In the genomic region with DNA sequence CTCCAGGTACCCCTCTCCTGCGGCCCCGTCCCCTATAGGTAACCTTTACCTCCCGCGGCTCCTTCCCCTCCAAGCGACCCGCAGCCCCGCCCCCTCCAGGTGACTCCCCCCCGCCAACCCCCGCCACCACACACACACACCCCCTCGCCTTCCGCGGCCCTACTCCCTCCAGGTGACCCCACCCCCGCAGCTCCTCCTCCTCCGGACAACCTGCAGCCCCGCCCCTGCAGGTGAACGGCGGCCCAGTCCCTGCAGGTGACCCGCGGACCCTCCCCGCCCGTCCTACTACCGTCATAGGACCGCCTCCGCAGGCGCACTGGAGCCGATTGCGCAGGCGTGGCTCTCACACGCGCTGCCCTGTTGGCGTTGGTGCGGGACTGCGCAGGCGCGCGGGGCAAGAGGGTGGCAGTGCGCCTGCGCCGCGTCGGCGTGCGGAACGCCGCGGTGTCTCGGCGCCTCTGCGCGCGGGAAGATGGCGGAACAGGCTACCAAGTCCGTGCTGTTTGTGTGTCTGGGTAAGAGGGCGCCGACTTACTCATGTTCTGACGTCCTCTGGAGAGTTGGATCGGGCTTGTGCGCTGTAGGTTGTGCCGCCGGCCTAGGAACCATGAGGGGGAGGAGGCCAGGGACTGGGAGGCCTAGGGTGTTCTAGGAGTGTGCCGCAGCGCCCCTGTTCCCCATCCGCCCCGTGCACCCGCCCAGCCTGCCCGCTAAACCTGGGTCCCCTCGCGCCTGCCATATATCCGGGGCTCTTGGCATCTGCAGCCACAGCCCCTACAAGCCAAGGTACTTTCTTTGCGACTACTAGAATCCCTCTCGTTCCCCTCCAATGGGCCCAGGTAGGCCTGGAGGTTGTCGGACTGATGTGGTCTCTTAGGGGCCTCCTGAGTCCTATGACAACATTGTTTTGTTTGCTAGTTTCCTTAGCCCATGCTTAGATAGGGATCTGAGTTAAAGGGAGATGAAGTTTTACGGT, we compare ENCODE assay signal across 8 cellular contexts. TPM values are rescaled to one million over a fixed set of nuclear protein-coding genes. Genes with fewer than 3 reads are reported as not detected.
A peak's percentile ranks its signal among the peaks of the same experiment; 100 is the strongest.
DNase-seq lines count a peak whose midpoint lies in the region; ATAC-seq, FAIRE-seq and TF ChIP-seq lines count a peak whose summit lies in the region.

A gene (plus strand): TSS at position 455 of the 976 bp plus-strand sequence. CDS start 18 bp downstream, at position 473.

- H3K23ac ChIP-seq in H1 (ENCODE audit: insufficient read length) (no peak within 1 kb of the TSS), mesenchymal stem cell (ENCODE audit: low read length in 2 of 2) (peak within 1 kb of the TSS; percentile 86 to 93)

- H3K27ac Mint-ChIP-seq in Calu3 (ENCODE audit: unreplicated experiment) = peak within 1 kb of the TSS; percentile 92

- H3K4me1 ChIP-seq in H1 (replicated peaks in 1 of 4; ENCODE audit: control insufficient read depth in 3 of 4, insufficient read depth in 4 of 4, low read length in 3 of 4) = peaks cover 0 to 7% (median 4%) of the 10 kb centered on the region in 4 experiments; a peak in 4 of 7 replicates
- peaks cover 13% of the 10 kb centered on the region for H3K4me1 ChIP-seq in mesenchymal stem cell (ENCODE audit: control insufficient read depth, insufficient read depth, low read depth, low read length)

- no peaks in the 10 kb centered on the region for H3K9me3 ChIP-seq in H1 (ENCODE audit: insufficient read depth in 2 of 2, low read depth in 1 of 2, low read length in 1 of 2)
- no peaks in the 10 kb centered on the region for H3K9me3 ChIP-seq in mesenchymal stem cell (ENCODE audit: control insufficient read depth, low read length)

- H3K9ac ChIP-seq in H1 (replicated peaks in 1 of 4; ENCODE audit: extremely low read depth in 1 of 4, low read depth in 3 of 4, low read length in 3 of 4) = peak within 1 kb of the TSS; percentile 86 to 99 (median 98)
- peak within 1 kb of the TSS; percentile 96 for H3K9ac ChIP-seq in mesenchymal stem cell (ENCODE audit: low read length)

- H2BK12ac ChIP-seq in H1 (ENCODE audit: low read depth, low read length) (no peak within 1 kb of the TSS; the same call in 1 of the 2 replicates), mesenchymal stem cell (ENCODE audit: low read length in 2 of 2) (peak within 1 kb of the TSS; percentile 86 to 87)

- peaks cover 49% of the 10 kb centered on the region for H3K36me3 Mint-ChIP-seq in Calu3 (ENCODE audit: insufficient read depth, unreplicated experiment)

- H3K79me1 ChIP-seq in H1 (ENCODE audit: low read depth, low read length) (peaks cover 5% of the 10 kb centered on the region; the same call in 1 of the 2 replicates), mesenchymal stem cell (replicated peaks; ENCODE audit: low read length, poor library complexity, severe bottlenecking) (peaks cover 24% of the 10 kb centered on the region)

- CTCF ChIA-PET in Calu3 (lab: Charles Lee) = interaction anchor here (0.7 kb wide), 1 partner anchor 231 kb away, joined by 3 read pairs; no protein-coding TSS in a partner anchor
- CTCF ChIA-PET in H1 (lab: Charles Lee; ENCODE audit: partially characterized antibody) = interaction anchor here (1.5 kb wide), 1 partner anchor 9 kb away, joined by 4 read pairs; no protein-coding TSS in a partner anchor

- H2AFZ ChIP-seq in H1 (ENCODE audit: low read length) (no peak within 1 kb of the TSS), mesenchymal stem cell (ENCODE audit: low read depth, low read length) (peak within 1 kb of the TSS; percentile 89)

- peak within 1 kb of the TSS; percentile 98 for H4K91ac ChIP-seq in H1 (replicated peaks; ENCODE audit: insufficient read length, low read length)
- H4K91ac ChIP-seq in mesenchymal stem cell (ENCODE audit: low read length) = peak within 1 kb of the TSS; percentile 99

- H3K14ac ChIP-seq in H1 (ENCODE audit: insufficient read length) (no peak within 1 kb of the TSS), mesenchymal stem cell (ENCODE audit: low read length in 2 of 2) (peak within 1 kb of the TSS in 1 of 2 experiments; percentile 98)

- H4K5ac ChIP-seq in H1 (ENCODE audit: insufficient read length, low read depth, low read length) = peak within 1 kb of the TSS; percentile 99

- H4K20me1 ChIP-seq in H1 (replicated peaks in 1 of 2; ENCODE audit: control insufficient read depth in 1 of 2, insufficient read depth in 2 of 2, low read length in 2 of 2) = peaks cover 14 to 26% of the 10 kb centered on the region in 2 experiments

- peak within 1 kb of the TSS; percentile 98 for H3K4ac ChIP-seq in H1 (replicated peaks; ENCODE audit: insufficient read length, low read depth, low read length)
- peak within 1 kb of the TSS; percentile 96 for H3K4ac ChIP-seq in mesenchymal stem cell (ENCODE audit: low read depth in 1 of 2, low read length in 2 of 2)

- FAIRE-seq in H1 (lab: Jason Lieb, UNC) = no peak

- H4K8ac ChIP-seq in H1 (ENCODE audit: extremely low read depth, insufficient read depth, low read length) (peak within 1 kb of the TSS; percentile 99), mesenchymal stem cell (ENCODE audit: low read length) (peak within 1 kb of the TSS; percentile 96)

- H2BK20ac ChIP-seq in H1 (ENCODE audit: low read length) = no peak within 1 kb of the TSS

- H3K9me3 Mint-ChIP-seq in Calu3 (ENCODE audit: low read depth, unreplicated experiment) = no peaks in the 10 kb centered on the region

- TF ChIP-seq POLR2A in H1 (IDR thresholded peaks at IDR 0.05; ENCODE audit: control extremely low read depth in 1 of 2, low read depth in 2 of 2, low read length in 2 of 2) = peak; percentile 96

- H3K4me3 Mint-ChIP-seq in Calu3 (ENCODE audit: low read depth, unreplicated experiment) = peak within 1 kb of the TSS; percentile 99

- no peak for TF ChIP-seq RAD21 in H1 (IDR thresholded peaks at IDR 0.05 in 1 of 2, conservative IDR thresholded peaks at IDR 0.05 in 1 of 2; ENCODE audit: low read depth in 2 of 2, low read length in 2 of 2)

- H2BK5ac ChIP-seq in H1 (ENCODE audit: low read depth, low read length) = peak within 1 kb of the TSS; percentile 96
- peak within 1 kb of the TSS; percentile 54 for H2BK5ac ChIP-seq in mesenchymal stem cell (ENCODE audit: low read depth, low read length, poor library complexity, severe bottlenecking)

- TF ChIP-seq EP300 in H1 (IDR thresholded peaks at IDR 0.05; ENCODE audit: borderline replicate concordance in 1 of 2, low read depth in 2 of 2, low read length in 2 of 2) = no peak

- peak within 1 kb of the TSS; percentile 97 for H3K27ac ChIP-seq in H1 (ENCODE audit: low read depth, low read length)
- peak within 1 kb of the TSS; percentile 68 for H3K27ac ChIP-seq in mesenchymal stem cell (ENCODE audit: low read length, poor library complexity, severe bottlenecking)

- WGBS in H1 (ENCODE audit: extremely low coverage in 1 of 2, insufficient coverage in 1 of 2, insufficient read length in 1 of 2, insufficient replicate concordance in 2 of 2, low coverage in 1 of 2, low lambda C conversion rate in 2 of 2, missing lambda C conversion rate in 1 of 2), 2 experiments = 1% methylated on average over 40 of the region's 73 CpGs; no CpG with 5 or more reads in 1 of the 2 experiments
- WGBS in mesenchymal stem cell = under 1% methylated on average over 53 of the region's 73 CpGs

- H2BK120ac ChIP-seq in H1 (replicated peaks; ENCODE audit: low read depth, low read length) = peak within 1 kb of the TSS; percentile 31
- H2BK120ac ChIP-seq in mesenchymal stem cell (ENCODE audit: low read depth, low read length) = peak within 1 kb of the TSS; percentile 95

- H3K27me3 ChIP-seq in H1 (replicated peaks in 1 of 4; ENCODE audit: control insufficient read depth in 3 of 4, extremely low read depth in 1 of 4, insufficient read depth in 3 of 4, low read length in 3 of 4) = peaks cover 0 to 9% (median 5%) of the 10 kb centered on the region in 4 experiments; a peak in 5 of 7 replicates
- H3K27me3 ChIP-seq in mesenchymal stem cell (ENCODE audit: control insufficient read depth in 1 of 2, insufficient read depth in 1 of 2, low read length in 2 of 2) = no peaks in the 10 kb centered on the region

- peak within 1 kb of the TSS; percentile 95 for H3K18ac ChIP-seq in H1 (ENCODE audit: extremely low read depth, low read length)
- H3K18ac ChIP-seq in mesenchymal stem cell (ENCODE audit: low read depth in 1 of 2, low read length in 2 of 2) = peak within 1 kb of the TSS; percentile 97 to 99

- H3K23me2 ChIP-seq in H1 (ENCODE audit: low read depth, low read length) = peaks cover 9% of the 10 kb centered on the region; the same call in 1 of the 2 replicates

- BruUV-seq in Calu3 (replicated peaks; lab: Mats Ljungman, UMichigan) = no TSS peak

- H2BK15ac ChIP-seq in H1 (ENCODE audit: low read length) (no peak within 1 kb of the TSS), mesenchymal stem cell (ENCODE audit: low read depth, poor library complexity, severe bottlenecking) (peak within 1 kb of the TSS; percentile 64)

- peak within 1 kb of the TSS; percentile 88 for H3K56ac ChIP-seq in H1 (replicated peaks; ENCODE audit: insufficient read length, low read depth, low read length)

- H2AK5ac ChIP-seq in H1 (ENCODE audit: low read depth, low read length) (no peak within 1 kb of the TSS), mesenchymal stem cell (ENCODE audit: low read length, severe bottlenecking) (peak within 1 kb of the TSS; percentile 16)

- H3K36me3 ChIP-seq in H1 (ENCODE audit: control insufficient read depth in 2 of 4, insufficient read depth in 4 of 4, low read length in 3 of 4) (peaks cover 0 to 4% (median 0%) of the 10 kb centered on the region in 4 experiments; a peak in 2 of 8 replicates), mesenchymal stem cell (ENCODE audit: control insufficient read depth in 1 of 2, insufficient read depth in 2 of 2, low read depth in 1 of 2, low read length in 2 of 2) (peaks cover 6 to 14% of the 10 kb centered on the region in 2 experiments)

- peak; percentile 99 for DNase-seq in Calu3
- peak in 75 of 76 experiments; percentile 31 to 93 (median 83) for DNase-seq in HUDEP-2 (lab: John Stamatoyannopoulos, UW; ENCODE audit: unreplicated experiment in 76 of 76)
- DNase-seq in NOMO-1 treated with dmso at 0.1 percent for 144 hours (lab: John Stamatoyannopoulos, UW; ENCODE audit: unreplicated experiment) = peak; percentile 84
- DNase-seq in activated CD8-positive, alpha-beta memory T cell treated with anti-CD3 and anti-CD28 coated beads for 48 hours (ENCODE audit: low read depth in 2 of 3, low spot score in 2 of 3) = peak; percentile 78 to 95 (median 81)
- DNase-seq in H1 (ENCODE audit: low read depth in 1 of 2, low spot score in 2 of 2) = peak; percentile 94 to 98
- DNase-seq in mesenchymal stem cell = peak; percentile 91
- peak; percentile 82 for DNase-seq in stimulated activated CD8-positive, alpha-beta memory T cell treated with anti-CD3 and anti-CD28 coated beads, Interleukin-12 subunit alpha, Interleukin-12 subunit beta, amount 100 ng/mL, for 24 hours (ENCODE audit: extremely low read depth)

- intact Hi-C loops in Calu3 (cut with micrococcal nuclease; ENCODE audit: unreplicated experiment) = loop anchor here (1.0 kb wide), 1 partner anchor 25 kb away; no protein-coding TSS in a partner anchor

- no peak for TF ChIP-seq CTCF in Calu3 (IDR thresholded peaks at IDR 0.05; ENCODE audit: unreplicated experiment)
- TF ChIP-seq CTCF in H1 (IDR thresholded peaks at IDR 0.05; ENCODE audit: control extremely low read depth in 1 of 3, insufficient read depth in 1 of 3, low read depth in 1 of 3, low read length in 3 of 3) = no peak

- no peaks in the 10 kb centered on the region for H3K27me3 Mint-ChIP-seq in Calu3 (ENCODE audit: unreplicated experiment)

- peak; percentile 85 for ATAC-seq in GM21390 (IDR thresholded peaks at IDR 0.05; ENCODE audit: unreplicated experiment)

- POLR2A ChIA-PET in H1 (lab: Charles Lee; ENCODE audit: partially characterized antibody) = interaction anchor here (0.7 to 1.7 kb wide), 10 partner anchors 9 to 102 kb away, joined by 3 to 8 read pairs (median 4); a partner anchor contains a TSS

- H3K4me3 ChIP-seq in H1 (ENCODE audit: extremely low read depth in 1 of 4, insufficient read depth in 2 of 4, low read depth in 3 of 4, low read length in 4 of 4) (peak within 1 kb of the TSS; percentile 89 to 98 (median 95)), mesenchymal stem cell (ENCODE audit: insufficient read depth in 1 of 2, low read depth in 1 of 2, low read length in 2 of 2) (peak within 1 kb of the TSS; percentile 93)

- H3K4me1 Mint-ChIP-seq in Calu3 (ENCODE audit: low read depth, unreplicated experiment) = peaks cover 44% of the 10 kb centered on the region

- H3K4me2 ChIP-seq in H1 (ENCODE audit: insufficient read depth in 1 of 2, low read depth in 2 of 2, low read length in 2 of 2) (peak within 1 kb of the TSS; percentile 84 to 93), mesenchymal stem cell (ENCODE audit: low read length, poor library complexity, severe bottlenecking) (peak within 1 kb of the TSS; percentile 93)

- H3K79me2 ChIP-seq in H1 (ENCODE audit: control insufficient read depth in 1 of 2, insufficient read depth in 2 of 2, low read length in 2 of 2) = peaks cover 44 to 74% of the 10 kb centered on the region in 2 experiments

RNA-seq across cellular contexts. Expression of the gene that starts here (rescaled TPM):
- 120 and 124 TPM in 2 replicates for total RNA-seq in Calu3 (2022)
- 150 and 155 TPM in 2 replicates for total RNA-seq in H1 (2021; fragmentation: NEBNext Ultra II Directional; extraction: Animal tissue kit (Norgen Biotek cat#: 25700))
- 78.7 and 115 TPM in 2 replicates for polyA plus RNA-seq in H1 (2011; rRNA removed)
- 169 TPM for polyA plus RNA-seq in H1 (2011; cell fraction: cytosol; rRNA removed)
- polyA plus RNA-seq in H1 (2011; cell fraction: nucleus; rRNA removed) = 96.8 TPM
- 165 to 214 TPM (median 182 TPM) in 4 replicates for polyA plus RNA-seq in H1 (2012, experiment 1 of 2)
- 60.1 TPM for polyA plus RNA-seq in H1 (2012, experiment 2 of 2)
- 107 TPM for polyA plus RNA-seq in H1 (2013, experiment 1 of 2)
- polyA plus RNA-seq in H1 (2013, experiment 2 of 2) = 106 TPM
- 107 and 121 TPM in 2 replicates for polyA minus RNA-seq in H1 (2011; rRNA and poly(A)+ RNA removed)
- 83.2 TPM for polyA minus RNA-seq in H1 (2011; cell fraction: cytosol; rRNA and poly(A)+ RNA removed)
- 78.8 TPM for polyA minus RNA-seq in H1 (2011; cell fraction: nucleus; rRNA and poly(A)+ RNA removed)
- 111 TPM for polyA plus RNA-seq in mesenchymal stem cell (2013, experiment 1 of 2)
- 117 TPM for polyA plus RNA-seq in mesenchymal stem cell (2013, experiment 2 of 2)

Comparison
In these comparisons a context has a peak if more than half of its experiments do, and no peak if none do; other contexts are left out.
1. Peak in every context shown above with its lines: DNase-seq, ATAC-seq, H3K4me3 ChIP-seq and H3K27ac ChIP-seq.